Comparison of ENCODE assay signal across 11 cellular contexts in genomic region chr1:27481994-27482620, GRCh38. TPM values are rescaled to one million over a fixed set of nuclear protein-coding genes. Genes with fewer than 3 reads are reported as not detected.
A peak's percentile ranks its signal among the peaks of the same experiment; 100 is the strongest.
DNase-seq lines count a peak whose midpoint lies in the region; ATAC-seq and TF ChIP-seq lines count a peak whose summit lies in the region.
"Had no signal": no experiment of that assay in that cellular context is flagged by ENCODE, and none has a peak within 500 bp of the region (broad histone marks: within the 10 kb centered on the region; RNA-seq: fewer than 3 reads in every experiment).

No MANE protein-coding gene starts in this region.

- H3K4me3 Mint-ChIP-seq in activated T-cell treated with anti-CD3 and anti-CD28 coated beads, Interleukin-2, amount 50 U/mL, for 4 hours: peak overlapping the region; percentile 5
- no peak overlapping the region for H3K4me3 Mint-ChIP-seq in activated naive CD8-positive, alpha-beta T cell treated with anti-CD3 and anti-CD28 coated beads for 36 hours
- H3K4me3 Mint-ChIP-seq in stimulated activated naive B cell treated with anti-CD40 and anti-IgM and Interleukin-4, amounts not matched to agents 10 μg/mL and 1 μg/mL and 100 μg/mL, for 72 hours: peak overlapping the region; percentile 14 to 36

- TF ChIP-seq CTCF in lower leg skin (IDR thresholded peaks at IDR 0.05): no peak

- no peak overlapping the region for H3K4me3 ChIP-seq in lower leg skin (ENCODE audit: low read depth, poor library complexity, severe bottlenecking)
- H3K4me3 ChIP-seq: PC-9, upper lobe of left lung had no signal

- H3K27ac Mint-ChIP-seq in activated naive CD8-positive, alpha-beta T cell treated with anti-CD3 and anti-CD28 coated beads for 36 hours: peak overlapping the region; percentile 55
- peak overlapping the region; percentile 71 for H3K27ac Mint-ChIP-seq in stimulated activated naive B cell treated with anti-CD40 and anti-IgM and Interleukin-4, amounts not matched to agents 10 μg/mL and 1 μg/mL and 100 μg/mL, for 72 hours

- no peaks in the 10 kb centered on the region for H3K9me3 Mint-ChIP-seq in activated T-cell treated with anti-CD3 and anti-CD28 coated beads, Interleukin-2, amount 50 U/mL, for 4 hours
- H3K9me3 Mint-ChIP-seq in activated naive CD8-positive, alpha-beta T cell treated with anti-CD3 and anti-CD28 coated beads for 36 hours: peaks cover 2% of the 10 kb centered on the region
- H3K9me3 Mint-ChIP-seq in stimulated activated naive B cell treated with anti-CD40 and anti-IgM and Interleukin-4, amounts not matched to agents 10 μg/mL and 1 μg/mL and 100 μg/mL, for 72 hours: peaks cover 2 to 4% of the 10 kb centered on the region in 2 donors

- peak; percentile 94 to 95 for ATAC-seq in activated T-cell treated with anti-CD3 and anti-CD28 coated beads, Interleukin-2, amount 50 U/mL, for 4 hours
- ATAC-seq in HG02678 (IDR thresholded peaks at IDR 0.05; ENCODE audit: unreplicated experiment) (peak; percentile 53), GM18858 (IDR thresholded peaks at IDR 0.05; ENCODE audit: unreplicated experiment) (no peak), GM21367 (IDR thresholded peaks at IDR 0.05; ENCODE audit: unreplicated experiment) (no peak)
- ATAC-seq in stimulated activated naive B cell treated with anti-CD40 and anti-IgM and Interleukin-4, amounts not matched to agents 10 μg/mL and 1 μg/mL and 100 μg/mL, for 72 hours (replicated peaks): peak; percentile 75 to 87

- H3K27me3 Mint-ChIP-seq in activated T-cell treated with anti-CD3 and anti-CD28 coated beads, Interleukin-2, amount 50 U/mL, for 4 hours (ENCODE audit: low read depth): no peaks in the 10 kb centered on the region
- H3K27me3 Mint-ChIP-seq in activated naive CD8-positive, alpha-beta T cell treated with anti-CD3 and anti-CD28 coated beads for 36 hours: no peaks in the 10 kb centered on the region
- H3K27me3 Mint-ChIP-seq in stimulated activated naive B cell treated with anti-CD40 and anti-IgM and Interleukin-4, amounts not matched to agents 10 μg/mL and 1 μg/mL and 100 μg/mL, for 72 hours: no peaks in the 10 kb centered on the region

- intact Hi-C loops in lower leg skin (cut with DNase I; ENCODE audit: low total_unique reads): loop anchor here (10.0 kb wide), 1 partner anchor 47 kb away; no protein-coding TSS in a partner anchor

- no peak for DNase-seq in activated T-cell treated with anti-CD3 and anti-CD28 coated beads, Interleukin-2, amount 50 U/mL, for 4 hours
- DNase-seq in activated T-cell treated with anti-CD3 and anti-CD28 coated beads for 4 hours: no peak
- DNase-seq in activated naive CD8-positive, alpha-beta T cell treated with anti-CD3 and anti-CD28 coated beads for 36 hours: no peak
- DNase-seq in stimulated activated naive B cell treated with anti-CD40 and anti-IgM and Interleukin-4, amounts not matched to agents 10 μg/mL and 1 μg/mL and 100 μg/mL, for 72 hours: no peak
- no peak for DNase-seq in lower leg skin (ENCODE audit: low spot score in 2 of 2)
- DNase-seq: NCI-H2171, PC-9, upper lobe of left lung had no signal

- peaks cover 60% of the 10 kb centered on the region for H3K4me1 Mint-ChIP-seq in activated T-cell treated with anti-CD3 and anti-CD28 coated beads, Interleukin-2, amount 50 U/mL, for 4 hours (ENCODE audit: low read depth)
- H3K4me1 Mint-ChIP-seq in activated naive CD8-positive, alpha-beta T cell treated with anti-CD3 and anti-CD28 coated beads for 36 hours: peaks cover 30% of the 10 kb centered on the region
- H3K4me1 Mint-ChIP-seq in stimulated activated naive B cell treated with anti-CD40 and anti-IgM and Interleukin-4, amounts not matched to agents 10 μg/mL and 1 μg/mL and 100 μg/mL, for 72 hours: peaks cover 29 to 67% of the 10 kb centered on the region in 2 donors

- H3K36me3 Mint-ChIP-seq in activated T-cell treated with anti-CD3 and anti-CD28 coated beads, Interleukin-2, amount 50 U/mL, for 4 hours (ENCODE audit: insufficient read depth): peaks cover 12% of the 10 kb centered on the region
- H3K36me3 Mint-ChIP-seq in activated naive CD8-positive, alpha-beta T cell treated with anti-CD3 and anti-CD28 coated beads for 36 hours: peaks cover 12% of the 10 kb centered on the region
- peaks cover 8 to 21% of the 10 kb centered on the region in 2 donors for H3K36me3 Mint-ChIP-seq in stimulated activated naive B cell treated with anti-CD40 and anti-IgM and Interleukin-4, amounts not matched to agents 10 μg/mL and 1 μg/mL and 100 μg/mL, for 72 hours

- no peak for TF ChIP-seq POLR2A in lower leg skin (IDR thresholded peaks at IDR 0.05)

- WGBS in lower leg skin, 2 donors: 51 to 56% methylated on average over 2 of the region's 2 CpGs

RNA-seq across cellular contexts. Expression of gene WASF2, which starts 7.9 kb away (rescaled TPM):
- total RNA-seq in activated T-cell treated with anti-CD3 and anti-CD28 coated beads, Interleukin-2, amount 50 U/mL, for 4 hours: 10 to 100 TPM; 82.2 to 98.7 (median 87.1) TPM
- total RNA-seq in activated naive CD8-positive, alpha-beta T cell treated with anti-CD3 and anti-CD28 coated beads for 36 hours: 100 to 1,000 TPM; 103 TPM
- total RNA-seq in lower leg skin: 10 to 100 TPM; 53.8 to 76.6 (median 70.3) TPM

Comparison
In these comparisons a context has a peak if more than half of its experiments do, and no peak if none do; other contexts are left out.
1. ATAC-seq: peak in activated T-cell treated with anti-CD3 and anti-CD28 coated beads, Interleukin-2, amount 50 U/mL, for 4 hours (2 of 2), HG02678 (single experiment) and stimulated activated naive B cell treated with anti-CD40 and anti-IgM and Interleukin-4, amounts not matched to agents 10 μg/mL and 1 μg/mL and 100 μg/mL, for 72 hours (2 of 2); none in GM18858 (single experiment) and GM21367 (single experiment).